Comparison of ENCODE assay signal across 14 cellular contexts in the genomic region with DNA sequence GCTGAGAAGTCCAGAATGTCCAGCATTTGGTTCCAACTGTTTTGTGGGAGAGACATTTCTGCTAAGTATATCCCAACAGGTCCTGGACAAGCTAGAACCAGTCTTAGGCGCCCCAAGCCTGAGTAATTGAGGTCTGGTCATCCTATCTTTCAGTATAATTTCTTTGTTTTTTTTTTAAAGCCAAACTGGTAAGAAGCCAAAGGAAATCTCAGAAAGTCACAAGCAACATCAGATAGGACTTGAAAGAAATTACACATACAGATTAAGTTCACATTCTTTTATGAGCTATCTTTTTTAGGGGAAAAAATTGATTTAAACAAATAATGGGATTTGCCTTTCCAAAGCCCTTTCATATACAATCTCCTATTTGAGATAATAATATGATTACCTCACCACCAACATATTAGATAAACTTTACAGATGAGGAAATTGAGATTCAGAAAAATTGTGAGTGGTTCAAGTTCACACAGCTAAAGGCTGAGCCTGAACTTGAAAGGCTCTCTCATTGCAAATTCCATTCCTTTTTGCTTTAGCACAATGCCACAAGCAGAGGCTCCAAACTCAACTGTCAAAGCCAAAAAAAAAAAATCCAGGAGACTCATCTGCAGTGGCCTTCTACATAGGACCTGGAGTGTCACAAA. TPM values are rescaled to one million over a fixed set of nuclear protein-coding genes. Genes with fewer than 3 reads are reported as not detected.
A peak's percentile ranks its signal among the peaks of the same experiment; 100 is the strongest.
DNase-seq lines count a peak whose midpoint lies in the region; ATAC-seq, FAIRE-seq and TF ChIP-seq lines count a peak whose summit lies in the region.
"Had no signal": no experiment of that assay in that cellular context is flagged by ENCODE, and none has a peak within 500 bp of the region (broad histone marks: within the 10 kb centered on the region; RNA-seq: fewer than 3 reads in every experiment).

No MANE protein-coding gene starts in this region.

- no peaks in the 10 kb centered on the region for H3K27me3 Mint-ChIP-seq in type B pancreatic cell
- H3K27me3 Mint-ChIP-seq in T-cell = no peaks in the 10 kb centered on the region
- H3K27me3 Mint-ChIP-seq: brain had no signal

- H3K36me3 ChIP-seq in Peyer's patch (peaks cover 0 to 8% (median 0%) of the 10 kb centered on the region in 3 donors), endothelial cell of umbilical vein (ENCODE audit: control insufficient read depth in 2 of 2, extremely low read depth in 1 of 2, insufficient read depth in 2 of 2, low read length in 2 of 2) (no peaks in the 10 kb centered on the region), mesendoderm (ENCODE audit: control insufficient read depth, insufficient read depth, low read length) (no peaks in the 10 kb centered on the region)

- intact Hi-C loops in endothelial cell of umbilical vein (cut with micrococcal nuclease) = no loop called here

- peak overlapping the region; percentile 27 for H2AK5ac ChIP-seq in mesendoderm (ENCODE audit: low read length)

- no CpG with 5 or more reads among the region's 1 CpG for WGBS in mesendoderm (ENCODE audit: extremely low coverage, insufficient coverage, low lambda C conversion rate)

- H4K5ac ChIP-seq in mesendoderm (ENCODE audit: low read length) = no peak overlapping the region

- H3K56ac ChIP-seq in mesendoderm (ENCODE audit: low read length) = no peak overlapping the region

- H3K23ac ChIP-seq in mesendoderm (ENCODE audit: low read length) = no peak overlapping the region

- H3K4me3 Mint-ChIP-seq in type B pancreatic cell (no peak overlapping the region), T-cell (no peak overlapping the region)
- H3K4me3 Mint-ChIP-seq: brain had no signal

- H3K9ac ChIP-seq in endothelial cell of umbilical vein (replicated peaks; ENCODE audit: extremely low read depth, insufficient read depth, low read length) = no peak overlapping the region
- no peak overlapping the region for H3K9ac ChIP-seq in mesendoderm (ENCODE audit: low read length)

- H2BK5ac ChIP-seq in mesendoderm (ENCODE audit: low read length) = peak overlapping the region; percentile 25

- no peak overlapping the region for H4K8ac ChIP-seq in mesendoderm (ENCODE audit: low read depth, low read length)

- TF ChIP-seq POLR2A in Peyer's patch (IDR thresholded peaks at IDR 0.05) = no peak
- TF ChIP-seq POLR2A in endothelial cell of umbilical vein (IDR thresholded peaks at IDR 0.05; ENCODE audit: low read depth, low read length) = no peak

- H3K4me3 ChIP-seq in Peyer's patch (peak overlapping the region in 1 of 4 donors; percentile 0), endothelial cell of umbilical vein (replicated peaks in 1 of 3; ENCODE audit: insufficient read depth in 1 of 3, low read depth in 1 of 3, low read length in 3 of 3) (no peak overlapping the region), mesendoderm (ENCODE audit: low read length) (no peak overlapping the region)

- no peaks in the 10 kb centered on the region for H3K27me3 ChIP-seq in Peyer's patch
- H3K27me3 ChIP-seq in endothelial cell of umbilical vein (ENCODE audit: control insufficient read depth in 2 of 2, insufficient read depth in 2 of 2, low read length in 2 of 2) = no peaks in the 10 kb centered on the region
- no peaks in the 10 kb centered on the region for H3K27me3 ChIP-seq in mesendoderm (ENCODE audit: insufficient read depth, low read length, poor library complexity)

- H3K36me3 Mint-ChIP-seq in type B pancreatic cell = peaks cover 14% of the 10 kb centered on the region
- H3K36me3 Mint-ChIP-seq in T-cell = no peaks in the 10 kb centered on the region
- H3K36me3 Mint-ChIP-seq: brain had no signal

- peaks cover 55% of the 10 kb centered on the region for H3K79me2 ChIP-seq in endothelial cell of umbilical vein (ENCODE audit: control insufficient read depth, insufficient read depth, low read length)
- H3K79me2 ChIP-seq in mesendoderm (ENCODE audit: control insufficient read depth, insufficient read depth, low read length) = peaks cover 67% of the 10 kb centered on the region

- no peaks in the 10 kb centered on the region for H3K9me1 ChIP-seq in endothelial cell of umbilical vein (replicated peaks; ENCODE audit: control insufficient read depth, extremely low read depth, insufficient read depth, low read length)

- H3K79me1 ChIP-seq in mesendoderm (ENCODE audit: low read length) = peaks cover 30% of the 10 kb centered on the region

- no peak overlapping the region for H2BK120ac ChIP-seq in mesendoderm (ENCODE audit: low read depth, low read length)

- peak overlapping the region; percentile 59 for H3K4ac ChIP-seq in mesendoderm (ENCODE audit: low read depth, low read length)

- BruUV-seq in endothelial cell of umbilical vein (replicated peaks; lab: Mats Ljungman, UMichigan) = no TSS peak

- H2AFZ ChIP-seq in endothelial cell of umbilical vein (ENCODE audit: low read depth, low read length) = no peak overlapping the region

- no peak overlapping the region for H3K18ac ChIP-seq in mesendoderm (ENCODE audit: low read length)

- no peaks in the 10 kb centered on the region for H4K20me1 ChIP-seq in endothelial cell of umbilical vein (replicated peaks; ENCODE audit: control insufficient read depth, extremely low read depth, insufficient read depth, low read length)

- H3K27ac Mint-ChIP-seq in type B pancreatic cell (peak overlapping the region; percentile 79), T-cell (no peak overlapping the region)

- dilution Hi-C loops in endothelial cell of umbilical vein (cut with MboI; ENCODE audit: extremely low pct_ligation_motif_present, low sequenced_read_pairs) = no loop called here

- DNase-seq in Peyer's patch (no peak), endothelial cell of umbilical vein (ENCODE audit: low read depth, low spot score) (peak; percentile 50), mesendoderm (no peak), type B pancreatic cell (ENCODE audit: extremely low spot score, unreplicated experiment) (no peak), T-cell (no peak), amniotic stem cell (lab: John Stamatoyannopoulos, UW) (no peak)
- no peak for DNase-seq in activated naive CD4-positive, alpha-beta T cell treated with Interleukin-2 at 50 U/mL for 16 hours
- DNase-seq: activated CD8-positive, alpha-beta memory T cell treated with anti-CD3 and anti-CD28 coated beads, Interleukin-2, amount 50 U/mL, for 48 hours; glutamatergic neuron; NCI-H1930 had no signal

- ATAC-seq in T-cell (replicated peaks in 1 of 4) (no peak), HG02885 (IDR thresholded peaks at IDR 0.05; ENCODE audit: poor library complexity, unreplicated experiment) (no peak)

- TF ChIP-seq CTCF in Peyer's patch (IDR thresholded peaks at IDR 0.05) (no peak), endothelial cell of umbilical vein (IDR thresholded peaks at IDR 0.05; ENCODE audit: extremely low read depth in 1 of 2, insufficient read depth in 1 of 2, low read depth in 1 of 2, low read length in 2 of 2) (no peak), type B pancreatic cell (conservative IDR thresholded peaks at IDR 0.05) (no peak)

- H3K27ac ChIP-seq in Peyer's patch = peak overlapping the region; percentile 35 to 92 (median 80)
- no peak overlapping the region for H3K27ac ChIP-seq in endothelial cell of umbilical vein (ENCODE audit: insufficient read depth, low read depth, low read length)
- H3K27ac ChIP-seq in mesendoderm (ENCODE audit: low read depth, low read length) = peak overlapping the region; percentile 33

- H3K4me2 ChIP-seq in endothelial cell of umbilical vein (ENCODE audit: insufficient read depth, low read length) (no peak overlapping the region), mesendoderm (ENCODE audit: low read length) (no peak overlapping the region)

- CTCF ChIA-PET in endothelial cell of umbilical vein (lab: Charles Lee) (interaction anchor here (1.2 to 3.1 kb wide), 3 partner anchors 12 to 78 kb away, joined by 4 to 13 read pairs (median 6); no protein-coding TSS in a partner anchor), T-cell (lab: Charles Lee) (no interaction called here)

- no peak overlapping the region for H2BK15ac ChIP-seq in mesendoderm (replicated peaks; ENCODE audit: low read depth)

- H3K4me1 ChIP-seq in Peyer's patch (peaks cover 0 to 87% (median 13%) of the 10 kb centered on the region in 4 donors), endothelial cell of umbilical vein (ENCODE audit: control insufficient read depth, extremely low read depth, insufficient read depth, low read length) (peaks cover 20% of the 10 kb centered on the region), mesendoderm (ENCODE audit: control insufficient read depth, low read depth, low read length) (peaks cover 31% of the 10 kb centered on the region)

- POLR2A ChIA-PET in endothelial cell of umbilical vein (lab: Charles Lee) (no interaction called here), T-cell (lab: Charles Lee) (no interaction called here)

- peaks cover 46% of the 10 kb centered on the region for H3K4me1 Mint-ChIP-seq in type B pancreatic cell (ENCODE audit: unreplicated experiment)
- peaks cover 0 to 2% (median 0%) of the 10 kb centered on the region in 3 donors for H3K4me1 Mint-ChIP-seq in T-cell
- H3K4me1 Mint-ChIP-seq: brain had no signal

- no peak for FAIRE-seq in endothelial cell of umbilical vein (lab: Jason Lieb, UNC)
- FAIRE-seq: D721Med, GM12892 had no signal

- H3K9me3 Mint-ChIP-seq in type B pancreatic cell (no peaks in the 10 kb centered on the region), T-cell (no peaks in the 10 kb centered on the region)
- H3K9me3 Mint-ChIP-seq: brain had no signal

- H3K9me3 ChIP-seq in Peyer's patch (no peaks in the 10 kb centered on the region), endothelial cell of umbilical vein (replicated peaks; ENCODE audit: control insufficient read depth, insufficient read depth, low read length) (no peaks in the 10 kb centered on the region)

TF ChIP-seq in endothelial cell of umbilical vein, 7 proteins besides CTCF, POLR2A, EP300 and RAD21 (continues in another document):
- TF ChIP-seq GATA2 (IDR thresholded peaks at IDR 0.05; ENCODE audit: insufficient read depth, insufficient read length, low read depth, low read length) (no peak), POLR2AphosphoS5 (IDR thresholded peaks at IDR 0.05; ENCODE audit: insufficient read depth, low read depth, low read length) (no peak)

RNA-seq across cellular contexts. Expression of gene PDLIM1, which starts 15.0 kb away (rescaled TPM):
- total RNA-seq in Peyer's patch (100 to 1,000 TPM; 180 to 351 (median 240) TPM), endothelial cell of umbilical vein (70.4 and 122 TPM in 2 replicates), type B pancreatic cell (ENCODE audit: low replicate concordance) (171 and 347 TPM in 2 replicates), T-cell (1 to 10 TPM; 4.2 to 9.7 (median 5.3) TPM)
- polyA plus RNA-seq in endothelial cell of umbilical vein = 84.8 and 91.1 TPM in 2 replicates
- polyA plus RNA-seq in endothelial cell of umbilical vein (2011; cell fraction: cytosol; rRNA removed) = 102 and 105 TPM in 2 replicates
- 49.1 and 58.9 TPM in 2 replicates for polyA plus RNA-seq in endothelial cell of umbilical vein (2011; cell fraction: nucleus; rRNA removed)
- 192 and 244 TPM in 2 replicates for polyA plus RNA-seq in endothelial cell of umbilical vein (2012)
- 67.0 and 86.1 TPM in 2 replicates for polyA minus RNA-seq in endothelial cell of umbilical vein
- polyA minus RNA-seq in endothelial cell of umbilical vein (2011; cell fraction: cytosol; rRNA and poly(A)+ RNA removed) = 12.6 TPM
- 32.6 and 32.8 TPM in 2 replicates for polyA minus RNA-seq in endothelial cell of umbilical vein (2011; cell fraction: nucleus; rRNA and poly(A)+ RNA removed)
- polyA plus RNA-seq in mesendoderm (2013, experiment 1 of 2) = 212 TPM
- polyA plus RNA-seq in mesendoderm (2013, experiment 2 of 2) = 220 TPM
